ENCODE assay signal across 1 cellular context in genomic region chr19:15432629-15433518, GRCh38.
TF ChIP-seq lines count a peak whose summit lies in the region.

No MANE protein-coding gene starts in this region.

TF ChIP-seq in K562, 482 proteins besides CTCF, POLR2A, EP300 and RAD21 (continued from another document and continues in another):
- TF ChIP-seq ZBTB5 (IDR thresholded peaks at IDR 0.05) (no peak), SMAD1 (IDR thresholded peaks at IDR 0.05; ENCODE audit: low read depth, low read length, partially characterized antibody) (peak; percentile 51), MLLT1 (IDR thresholded peaks at IDR 0.05) (peak in 1 of 2 experiments; percentile 100; a peak in 2 of 4 replicates), SIN3B (IDR thresholded peaks at IDR 0.05; ENCODE audit: low read depth) (peak; percentile 81), ZFP36 (IDR thresholded peaks at IDR 0.05; ENCODE audit: low read depth, low read length, partially characterized antibody) (no peak), NR1H2 (CRISPR knock-in tag; IDR thresholded peaks at IDR 0.05) (no peak), HMG20B (CRISPR knock-in tag; IDR thresholded peaks at IDR 0.05) (no peak), ZNF311 (CRISPR knock-in tag; IDR thresholded peaks at IDR 0.05) (no peak), HDAC1 (IDR thresholded peaks at IDR 0.05) (peak in 1 of 2 experiments; percentile 68; a peak in 1 of 4 replicates), POLR2G (IDR thresholded peaks at IDR 0.05; ENCODE audit: low read depth, low read length) (peak; percentile 87), YBX1 (IDR thresholded peaks at IDR 0.05) (no peak), ZNF511 (CRISPR knock-in tag; IDR thresholded peaks at IDR 0.05) (no peak; the same call in 1 of the 2 replicates), IFI16 (CRISPR knock-in tag; IDR thresholded peaks at IDR 0.05) (no peak), HSF4 (CRISPR knock-in tag; IDR thresholded peaks at IDR 0.05; ENCODE audit: borderline replicate concordance) (no peak), MEF2D (tag; conservative IDR thresholded peaks at IDR 0.05; ENCODE audit: low read depth) (no peak), ZNF175 (CRISPR knock-in tag; IDR thresholded peaks at IDR 0.05; ENCODE audit: low read depth) (no peak), CHD2 (IDR thresholded peaks at IDR 0.05; ENCODE audit: low read depth, low read length) (0 out of 2 replicates have a peak, but pooled peaks have one; percentile 16), MTA3 (IDR thresholded peaks at IDR 0.05; ENCODE audit: borderline replicate concordance) (peak; percentile 61; the same call in 1 of the 2 replicates), MAFF (IDR thresholded peaks at IDR 0.05; ENCODE audit: low read length) (no peak), GABPA (tag; conservative IDR thresholded peaks at IDR 0.05; ENCODE audit: low read depth) (no peak), FOS (IDR thresholded peaks at IDR 0.05; ENCODE audit: extremely low read depth, insufficient read length) (no peak), NR3C1 (CRISPR knock-in tag; IDR thresholded peaks at IDR 0.05) (0 out of 2 replicates have a peak, but pooled peaks have one; percentile 75), ZBTB7A (IDR thresholded peaks at IDR 0.05; ENCODE audit: borderline replicate concordance, control insufficient read depth, low read depth, low read length) (peak; percentile 46; the same call in 1 of the 2 replicates), HMBOX1 (IDR thresholded peaks at IDR 0.05) (no peak), NFE2 (IDR thresholded peaks at IDR 0.05; ENCODE audit: low read depth) (no peak), EP400 (IDR thresholded peaks at IDR 0.05) (peak; percentile 71; the same call in 1 of the 2 replicates), MCM5 (IDR thresholded peaks at IDR 0.05; ENCODE audit: low read depth) (no peak), CREB3 (tag; conservative IDR thresholded peaks at IDR 0.05; ENCODE audit: low read depth) (no peak), ZZZ3 (IDR thresholded peaks at IDR 0.05) (no peak), PHB (CRISPR knock-in tag; IDR thresholded peaks at IDR 0.05) (no peak), BCL6 (CRISPR knock-in tag; IDR thresholded peaks at IDR 0.05) (no peak), ESRRB (CRISPR knock-in tag; IDR thresholded peaks at IDR 0.05; ENCODE audit: borderline replicate concordance) (no peak), MCM7 (IDR thresholded peaks at IDR 0.05) (no peak), SRSF7 (optimal IDR thresholded peaks at IDR 0.05; ENCODE audit: low read depth, low read length) (no peak), TCF3 (CRISPR knock-in tag; IDR thresholded peaks at IDR 0.05) (no peak), COPS2 (conservative IDR thresholded peaks at IDR 0.05) (no peak), ZBTB26 (CRISPR knock-in tag; IDR thresholded peaks at IDR 0.05) (no peak), E2F4 (CRISPR knock-in tag; IDR thresholded peaks at IDR 0.05; ENCODE audit: low read depth) (no peak), ZNF695 (CRISPR knock-in tag; IDR thresholded peaks at IDR 0.05) (no peak), ATF2 (CRISPR knock-in tag; IDR thresholded peaks at IDR 0.05) (no peak), TAF1 (IDR thresholded peaks at IDR 0.05; ENCODE audit: control insufficient read depth, extremely low read depth, insufficient read depth, low read length, severe bottlenecking) (peak; percentile 81), AFF1 (IDR thresholded peaks at IDR 0.05; ENCODE audit: low read depth in 1 of 2, partially characterized antibody in 2 of 2) (no peak), CXXC5 (CRISPR knock-in tag; IDR thresholded peaks at IDR 0.05) (peak; percentile 97), BRD9 (IDR thresholded peaks at IDR 0.05; ENCODE audit: low read depth, partially characterized antibody) (no peak), RFX1 (IDR thresholded peaks at IDR 0.05) (no peak), RFX5 (IDR thresholded peaks at IDR 0.05; ENCODE audit: low read depth, low read length) (no peak), MTA2 (IDR thresholded peaks at IDR 0.05; ENCODE audit: low read depth) (no peak), NR2F6 (CRISPR knock-in tag; IDR thresholded peaks at IDR 0.05) (no peak), ZKSCAN8 (CRISPR knock-in tag; IDR thresholded peaks at IDR 0.05) (no peak), TBP (optimal IDR thresholded peaks at IDR 0.05; ENCODE audit: low read depth, low read length) (peak; percentile 81), NR2C1 (IDR thresholded peaks at IDR 0.05) (no peak), NR2C1 (tag; IDR thresholded peaks at IDR 0.05) (no peak), E2F5 (CRISPR knock-in tag; IDR thresholded peaks at IDR 0.05) (no peak), RBM17 (IDR thresholded peaks at IDR 0.05; ENCODE audit: borderline replicate concordance, low read depth, low read length) (no peak), NCOA6 (IDR thresholded peaks at IDR 0.05) (peak; percentile 93), ATF3 (IDR thresholded peaks at IDR 0.05) (no peak), ATF3 (CRISPR knock-in tag; conservative IDR thresholded peaks at IDR 0.05) (0 out of 2 replicates have a peak, but pooled peaks have one; percentile 27), ETV5 (CRISPR knock-in tag; IDR thresholded peaks at IDR 0.05; ENCODE audit: low read depth) (no peak), MTA1 (IDR thresholded peaks at IDR 0.05; ENCODE audit: borderline replicate concordance) (no peak), DNMT1 (IDR thresholded peaks at IDR 0.05) (no peak), RFX7 (CRISPR knock-in tag; IDR thresholded peaks at IDR 0.05) (no peak), ZFP1 (CRISPR knock-in tag; IDR thresholded peaks at IDR 0.05) (no peak)
